Comparison of ENCODE assay signal across 35 cellular contexts in genomic region chr16:74944466-74944865, GRCh38.
"Had no signal": no experiment of that assay in that cellular context is flagged by ENCODE, and none has a peak within 500 bp of the region (broad histone marks: within the 10 kb centered on the region; RNA-seq: fewer than 3 reads in every experiment).

No MANE protein-coding gene starts in this region.

- H3K36me3 ChIP-seq: MG63 had no signal

- H3K9ac ChIP-seq: KMS-11 had no signal

- H3K27ac ChIP-seq: KMS-11 had no signal

- H3K9me3 ChIP-seq: MG63 had no signal

- H3K4me3 ChIP-seq: MG63 had no signal

- DNase-seq: Karpas-422, Kasumi-1, KG1, MG63, MM.1S, MV-4-11, NCI-H1048, NCI-H1092, NCI-H1092 treated with DMSO at 0.1 percent for 48 hours, NCI-H1105, NCI-H1105 treated with DMSO at 0.1 percent for 48 hours, NCI-H1417, NCI-H1417 treated with DMSO at 0.1 percent for 48 hours, NCI-H1436, NCI-H1436 treated with DMSO at 0.1 percent for 48 hours, NCI-H146, NCI-H1694, NCI-H1694 treated with DMSO at 0.1 percent for 48 hours, NCI-H187, NCI-H187 treated with DMSO at 0.1 percent for 48 hours, NCI-H1930, NCI-H2029, NCI-H2029 treated with DMSO at 0.1 percent for 48 hours, NCI-H2081, NCI-H2081 treated with DMSO at 0.1 percent for 48 hours, NCI-H2107, NCI-H2171, NCI-H2171 treated with DMSO at 0.1 percent for 48 hours, NCI-H2227 treated with DMSO at 0.1 percent for 48 hours, NCI-H226, NCI-H345, NCI-H446, NCI-H446 treated with DMSO at 0.1 percent for 48 hours, NCI-H510A had no signal

- H3K27me3 ChIP-seq: MG63 had no signal

- H3K4me2 ChIP-seq: KMS-11 had no signal
